In the genomic region with DNA sequence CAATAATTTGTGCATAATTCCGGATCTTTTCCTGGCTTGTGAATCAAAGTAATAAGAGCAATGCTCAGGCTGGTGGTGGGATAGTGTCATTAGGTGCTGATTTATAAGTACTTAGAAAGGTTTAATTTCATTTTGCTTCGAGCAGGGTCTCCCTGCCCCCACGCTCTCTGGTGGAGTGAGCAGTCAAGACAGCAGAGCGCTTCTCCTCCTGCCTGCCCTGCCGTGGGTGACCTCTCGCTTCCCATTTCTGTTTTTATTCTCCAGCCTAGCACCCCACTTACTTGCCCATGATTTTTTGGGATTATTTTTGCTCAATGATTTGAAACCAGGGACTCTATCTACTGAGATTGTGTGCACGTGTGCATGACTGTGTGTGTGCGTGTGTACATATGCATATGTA, we compare ENCODE assay signal across 20 cellular contexts. TPM values are rescaled to one million over a fixed set of nuclear protein-coding genes. Genes with fewer than 3 reads are reported as not detected.
DNase-seq lines count a peak whose midpoint lies in the region; ATAC-seq, FAIRE-seq and TF ChIP-seq lines count a peak whose summit lies in the region.
"Had no signal": no experiment of that assay in that cellular context is flagged by ENCODE, and none has a peak within 500 bp of the region (broad histone marks: within the 10 kb centered on the region; RNA-seq: fewer than 3 reads in every experiment).

No MANE protein-coding gene starts in this region.

- H3K56ac ChIP-seq in H1 (replicated peaks; ENCODE audit: insufficient read length, low read depth, low read length): no peak overlapping the region

- TF ChIP-seq POLR2A in H1 (IDR thresholded peaks at IDR 0.05; ENCODE audit: control extremely low read depth in 1 of 2, low read depth in 2 of 2, low read length in 2 of 2): no peak
- TF ChIP-seq POLR2A in vagina (IDR thresholded peaks at IDR 0.05): no peak

- no peak overlapping the region for H2BK15ac ChIP-seq in H1 (ENCODE audit: low read length)

- no peak overlapping the region for H3K14ac ChIP-seq in H1 (ENCODE audit: insufficient read length)

- no peak overlapping the region for H2BK5ac ChIP-seq in H1 (ENCODE audit: low read depth, low read length)

- no peak overlapping the region for H2BK20ac ChIP-seq in H1 (ENCODE audit: low read length)

- no peak overlapping the region for H2BK12ac ChIP-seq in H1 (ENCODE audit: low read depth, low read length)

- 0 out of 7 replicates have a peak, but pooled peaks cover 0 to 2% (median 0%) of the 10 kb centered on the region in 4 experiments for H3K4me1 ChIP-seq in H1 (replicated peaks in 1 of 4; ENCODE audit: control insufficient read depth in 3 of 4, insufficient read depth in 4 of 4, low read length in 3 of 4)
- peaks cover 17% of the 10 kb centered on the region for H3K4me1 ChIP-seq in neuron (ENCODE audit: insufficient read depth, low read length)
- no peaks in the 10 kb centered on the region for H3K4me1 ChIP-seq in vagina
- H3K4me1 ChIP-seq: Caco-2, HAP-1 had no signal

- no peak overlapping the region for H4K5ac ChIP-seq in H1 (ENCODE audit: insufficient read length, low read depth, low read length)

- TF ChIP-seq EP300 in H1 (IDR thresholded peaks at IDR 0.05; ENCODE audit: borderline replicate concordance in 1 of 2, low read depth in 2 of 2, low read length in 2 of 2): no peak

- no peak overlapping the region for H3K9ac ChIP-seq in H1 (replicated peaks in 1 of 4; ENCODE audit: extremely low read depth in 1 of 4, low read depth in 3 of 4, low read length in 3 of 4)

- no peaks in the 10 kb centered on the region; the same call in 1 of the 2 replicates for H3K79me1 ChIP-seq in H1 (ENCODE audit: low read depth, low read length)

- H3K23me2 ChIP-seq in H1 (ENCODE audit: low read depth, low read length): no peaks in the 10 kb centered on the region

- TF ChIP-seq CTCF in H1 (IDR thresholded peaks at IDR 0.05; ENCODE audit: control extremely low read depth in 1 of 3, insufficient read depth in 1 of 3, low read depth in 1 of 3, low read length in 3 of 3): no peak
- no peak for TF ChIP-seq CTCF in vagina (IDR thresholded peaks at IDR 0.05)

- intact Hi-C loops in vagina (cut with DNase I): no loop called here

- H3K23ac ChIP-seq in H1 (ENCODE audit: insufficient read length): no peak overlapping the region

- H2AK5ac ChIP-seq in H1 (ENCODE audit: low read depth, low read length): peak overlapping the region; percentile 15; the same call in 1 of the 2 replicates

- H3K4me2 ChIP-seq in H1 (ENCODE audit: insufficient read depth in 1 of 2, low read depth in 2 of 2, low read length in 2 of 2): no peak overlapping the region

- no peak for FAIRE-seq in H1 (lab: Jason Lieb, UNC)
- FAIRE-seq: A204.1, D721Med, G401.6, GM12891, GM19239 had no signal

- WGBS in H1 (ENCODE audit: extremely low coverage in 1 of 2, insufficient coverage in 1 of 2, insufficient read length in 1 of 2, insufficient replicate concordance in 2 of 2, low coverage in 1 of 2, low lambda C conversion rate in 2 of 2, missing lambda C conversion rate in 1 of 2), 2 experiments: 89% methylated on average over 8 of the region's 8 CpGs; no CpG with 5 or more reads in 1 of the 2 experiments

- no peak for ATAC-seq in stimulated activated naive CD8-positive, alpha-beta T cell treated with anti-CD3 and anti-CD28 coated beads, Interleukin-15, Interleukin-2, amounts not matched to agents 100 U/mL and 50 U/mL, for 24 hours

- H3K36me3 ChIP-seq in H1 (ENCODE audit: control insufficient read depth in 2 of 4, insufficient read depth in 4 of 4, low read length in 3 of 4): no peaks in the 10 kb centered on the region
- no peaks in the 10 kb centered on the region for H3K36me3 ChIP-seq in neuron (ENCODE audit: insufficient read depth, low read length)
- no peaks in the 10 kb centered on the region for H3K36me3 ChIP-seq in vagina
- H3K36me3 ChIP-seq: HAP-1 had no signal

- DNase-seq in H1 (ENCODE audit: low read depth in 1 of 2, low spot score in 2 of 2): no peak
- DNase-seq in left kidney (ENCODE audit: low read depth, low spot score): peak; percentile 59
- DNase-seq in vagina (ENCODE audit: extremely low spot score in 2 of 2): peak; percentile 40 to 49
- no peak for DNase-seq in stimulated activated naive CD8-positive, alpha-beta T cell treated with anti-CD3 and anti-CD28 coated beads, Interleukin-15, Interleukin-2, amounts not matched to agents 100 U/mL and 50 U/mL, for 24 hours
- no peak for DNase-seq in NCI-H2107 treated with DMSO at 0.1 percent for 48 hours (lab: John Stamatoyannopoulos, UW; ENCODE audit: unreplicated experiment)
- DNase-seq in nucleus accumbens (lab: John Stamatoyannopoulos, UW): no peak
- DNase-seq: ACHN; AML-193; Caco-2; CD4-positive, alpha-beta T cell had no signal

- no peak overlapping the region for H3K18ac ChIP-seq in H1 (ENCODE audit: extremely low read depth, low read length)

- no peak overlapping the region for H4K8ac ChIP-seq in H1 (ENCODE audit: extremely low read depth, insufficient read depth, low read length)

- no peak overlapping the region for H3K4me3 ChIP-seq in H1 (ENCODE audit: extremely low read depth in 1 of 4, insufficient read depth in 2 of 4, low read depth in 3 of 4, low read length in 4 of 4)
- H3K4me3 ChIP-seq in neuron (ENCODE audit: low read length): no peak overlapping the region
- H3K4me3 ChIP-seq in vagina: no peak overlapping the region
- H3K4me3 ChIP-seq: HAP-1 had no signal

- TF ChIP-seq RAD21 in H1 (IDR thresholded peaks at IDR 0.05 in 1 of 2, conservative IDR thresholded peaks at IDR 0.05 in 1 of 2; ENCODE audit: low read depth in 2 of 2, low read length in 2 of 2): no peak

- H3K9me3 ChIP-seq in H1 (ENCODE audit: insufficient read depth in 2 of 2, low read depth in 1 of 2, low read length in 1 of 2) (no peaks in the 10 kb centered on the region), neuron (ENCODE audit: low read length) (peaks cover 5% of the 10 kb centered on the region), vagina (no peaks in the 10 kb centered on the region)
- H3K9me3 ChIP-seq: Caco-2, HAP-1 had no signal

- H4K20me1 ChIP-seq in H1 (replicated peaks in 1 of 2; ENCODE audit: control insufficient read depth in 1 of 2, insufficient read depth in 2 of 2, low read length in 2 of 2): no peaks in the 10 kb centered on the region

- H4K91ac ChIP-seq in H1 (replicated peaks; ENCODE audit: insufficient read length, low read length): no peak overlapping the region

- no peak overlapping the region for H3K4ac ChIP-seq in H1 (replicated peaks; ENCODE audit: insufficient read length, low read depth, low read length)

- no peaks in the 10 kb centered on the region for H3K79me2 ChIP-seq in H1 (ENCODE audit: control insufficient read depth in 1 of 2, insufficient read depth in 2 of 2, low read length in 2 of 2)

- no peak overlapping the region for H2BK120ac ChIP-seq in H1 (replicated peaks; ENCODE audit: low read depth, low read length)

- H3K27ac ChIP-seq in H1 (ENCODE audit: low read depth, low read length) (no peak overlapping the region), vagina (no peak overlapping the region)
- H3K27ac ChIP-seq: C4-2B had no signal

- POLR2A ChIA-PET in H1 (lab: Charles Lee; ENCODE audit: partially characterized antibody): no interaction called here

- H2AFZ ChIP-seq in H1 (ENCODE audit: low read length): no peak overlapping the region
- H2AFZ ChIP-seq in neuron (ENCODE audit: low read depth, low read length): peak overlapping the region; percentile 39

- H3K27me3 ChIP-seq in H1 (replicated peaks in 1 of 4; ENCODE audit: control insufficient read depth in 3 of 4, extremely low read depth in 1 of 4, insufficient read depth in 3 of 4, low read length in 3 of 4) (no peaks in the 10 kb centered on the region; a peak in 1 of 7 replicates), neuron (ENCODE audit: insufficient read depth, low read length) (no peaks in the 10 kb centered on the region), vagina (no peaks in the 10 kb centered on the region)

- CTCF ChIA-PET in H1 (lab: Charles Lee; ENCODE audit: partially characterized antibody): interaction anchor here (0.8 to 1.2 kb wide), 3 partner anchors 15 to 114 kb away, joined by 3 to 4 read pairs (median 3); no protein-coding TSS in a partner anchor

TF ChIP-seq in H1, 55 proteins besides CTCF, POLR2A, EP300 and RAD21:
- no peak for TF ChIP-seq SP4 (IDR thresholded peaks at IDR 0.05; ENCODE audit: low read length)
- no peak for TF ChIP-seq SAP30 (IDR thresholded peaks at IDR 0.05; ENCODE audit: insufficient read depth, insufficient replicate concordance, low read length)
- TF ChIP-seq, protein P1, sequence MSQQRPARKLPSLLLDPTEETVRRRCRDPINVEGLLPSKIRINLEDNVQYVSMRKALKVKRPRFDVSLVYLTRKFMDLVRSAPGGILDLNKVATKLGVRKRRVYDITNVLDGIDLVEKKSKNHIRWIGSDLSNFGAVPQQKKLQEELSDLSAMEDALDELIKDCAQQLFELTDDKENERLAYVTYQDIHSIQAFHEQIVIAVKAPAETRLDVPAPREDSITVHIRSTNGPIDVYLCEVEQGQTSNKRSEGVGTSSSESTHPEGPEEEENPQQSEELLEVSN (IDR thresholded peaks at IDR 0.05): no peak
- no peak for TF ChIP-seq SRF (IDR thresholded peaks at IDR 0.05; ENCODE audit: low read depth, low read length)

RNA-seq across cellular contexts. Expression of a gene that starts 7.0 kb away (rescaled TPM):
- not detected in 2 replicates for total RNA-seq in H1 (2021; fragmentation: NEBNext Ultra II Directional; extraction: Animal tissue kit (Norgen Biotek cat#: 25700))
- not detected in 2 replicates for polyA plus RNA-seq in H1 (2011; rRNA removed)
- not detected for polyA plus RNA-seq in H1 (2011; cell fraction: cytosol; rRNA removed)
- polyA plus RNA-seq in H1 (2011; cell fraction: nucleus; rRNA removed): not detected
- not detected in 4 replicates for polyA plus RNA-seq in H1 (2012, experiment 1 of 2)
- not detected for polyA plus RNA-seq in H1 (2012, experiment 2 of 2)
- not detected for polyA plus RNA-seq in H1 (2013, experiment 1 of 2)
- not detected for polyA plus RNA-seq in H1 (2013, experiment 2 of 2)
- polyA minus RNA-seq in H1 (2011; rRNA and poly(A)+ RNA removed): not detected in 2 replicates
- not detected for polyA minus RNA-seq in H1 (2011; cell fraction: cytosol; rRNA and poly(A)+ RNA removed)
- not detected for polyA minus RNA-seq in H1 (2011; cell fraction: nucleus; rRNA and poly(A)+ RNA removed)
- total RNA-seq in vagina: not detected
- total RNA-seq: Caco-2; CD4-positive, alpha-beta T cell; H4 had no signal
- polyA plus RNA-seq: BJ had no signal

Comparison
In these comparisons a context has a peak if more than half of its experiments do, and no peak if none do; other contexts are left out.
1. DNase-seq: peak in left kidney (single experiment) and vagina (2 of 2); none in H1 (0 of 2), stimulated activated naive CD8-positive, alpha-beta T cell treated with anti-CD3 and anti-CD28 coated beads, Interleukin-15, Interleukin-2, amounts not matched to agents 100 U/mL and 50 U/mL, for 24 hours (single experiment), NCI-H2107 treated with DMSO at 0.1 percent for 48 hours (single experiment) and nucleus accumbens (0 of 56).